In genomic region chr2:128591841-128592822, GRCh38 we compare ENCODE assay signal across 1 cellular context.
TF ChIP-seq lines count a peak whose summit lies in the region.

No MANE protein-coding gene starts in this region.

TF ChIP-seq in HepG2, 621 proteins besides CTCF, POLR2A, EP300 and RAD21:
- TF ChIP-seq ZMYM2 (CRISPR knock-in tag; IDR thresholded peaks at IDR 0.05) (no peak), FOSL1 (CRISPR knock-in tag; IDR thresholded peaks at IDR 0.05; ENCODE audit: borderline replicate concordance) (no peak)
